ENCODE assay signal across 8 cellular contexts in genomic region chr19:11382898-11383705, GRCh38. TPM values are rescaled to one million over a fixed set of nuclear protein-coding genes. Genes with fewer than 3 reads are reported as not detected.
A peak's percentile ranks its signal among the peaks of the same experiment; 100 is the strongest.
DNase-seq lines count a peak whose midpoint lies in the region; ATAC-seq and TF ChIP-seq lines count a peak whose summit lies in the region.

No MANE protein-coding gene starts in this region.

- no peaks in the 10 kb centered on the region for H4K20me1 ChIP-seq in PC-9 (ENCODE audit: insufficient read depth)

- H3K9ac ChIP-seq in adipocyte (ENCODE audit: low read length) = no peak overlapping the region

- no peaks in the 10 kb centered on the region for H3K79me2 ChIP-seq in PC-9 (ENCODE audit: low read depth)

- ATAC-seq in HG03025 (IDR thresholded peaks at IDR 0.05; ENCODE audit: low FRiP score, unreplicated experiment) (no peak), GM18505 (IDR thresholded peaks at IDR 0.05; ENCODE audit: unreplicated experiment) (no peak)

- peaks cover 34% of the 10 kb centered on the region for H3F3A ChIP-seq in PC-9 (ENCODE audit: insufficient read depth, low read depth)

- H3K4me3 ChIP-seq in PC-9 (peak overlapping the region; percentile 59; the same call in 1 of the 2 replicates), adipocyte (ENCODE audit: low read length) (no peak overlapping the region), iPS-11a (ENCODE audit: low read depth, low read length) (peak overlapping the region; percentile 54)

- H3K4me1 ChIP-seq in PC-9 (replicated peaks; ENCODE audit: insufficient read depth) (peaks cover 44% of the 10 kb centered on the region), adipocyte (ENCODE audit: control insufficient read depth, insufficient read depth, low read length) (peaks cover 18% of the 10 kb centered on the region)

- TF ChIP-seq POLR2A in GM18505 (IDR thresholded peaks at IDR 0.05; ENCODE audit: borderline replicate concordance, extremely low read depth, insufficient read depth, insufficient read length) = no peak

- peak overlapping the region; percentile 70 for H2AFZ ChIP-seq in PC-9

- peak; percentile 61 for DNase-seq in AG20443 (ENCODE audit: low spot score)
- peak; percentile 40 for DNase-seq in HCEC 1CT
- peak in 1 of 2 experiments; percentile 61 for DNase-seq in PC-9
- peak; percentile 40 for DNase-seq in adipocyte (ENCODE audit: low read depth)
- DNase-seq in stimulated activated CD4-positive, alpha-beta T cell treated with anti-CD3 and anti-CD28 coated beads, Interleukin-12 subunit alpha, Interleukin-12 subunit beta, amount 100 ng/mL, for 4 hours = peak; percentile 39

- no peaks in the 10 kb centered on the region for H3K27me3 ChIP-seq in PC-9 (ENCODE audit: insufficient read depth, low read depth)
- peaks cover 15% of the 10 kb centered on the region for H3K27me3 ChIP-seq in adipocyte (replicated peaks; ENCODE audit: control insufficient read depth, insufficient read depth, low read length)

- H3K36me3 ChIP-seq in PC-9 (ENCODE audit: low read depth) = no peaks in the 10 kb centered on the region
- no peaks in the 10 kb centered on the region for H3K36me3 ChIP-seq in adipocyte (ENCODE audit: control insufficient read depth, insufficient read depth, low read length, severe bottlenecking)

- CTCF ChIA-PET in PC-9 (lab: Charles Lee) = interaction anchor here (0.6 to 1.8 kb wide), 10 partner anchors 8 to 1109 kb away, joined by 3 to 14 read pairs (median 6); partner anchors contain the start of genes ODAD3, PRKCSH, RGL3 and SWSAP1

- no peaks in the 10 kb centered on the region for H3K9me2 ChIP-seq in PC-9 (ENCODE audit: insufficient read depth)

- H3K9me3 ChIP-seq in PC-9 (ENCODE audit: insufficient read depth, low read depth) (no peaks in the 10 kb centered on the region), adipocyte (ENCODE audit: control insufficient read depth, low read length) (no peaks in the 10 kb centered on the region)

- intact Hi-C loops in PC-9 (cut with micrococcal nuclease; ENCODE audit: unreplicated experiment) = loop anchor here (1.0 to 5.0 kb wide), 2 partner anchors 39 to 94 kb away; no protein-coding TSS in a partner anchor

- H3K4me2 ChIP-seq in PC-9 = peak overlapping the region; percentile 87

- BruUV-seq in PC-9 (replicated peaks; lab: Mats Ljungman, UMichigan) = no TSS peak

- peak; percentile 61; the same call in 1 of the 2 replicates for TF ChIP-seq CTCF in PC-9 (conservative IDR thresholded peaks at IDR 0.05)

- no peak overlapping the region for H3K27ac ChIP-seq in PC-9

- POLR2A ChIA-PET in PC-9 (lab: Charles Lee; ENCODE audit: unreplicated experiment) = no interaction called here

RNA-seq across cellular contexts. Expression of gene EPOR, which starts 1.0 kb away (rescaled TPM):
- total RNA-seq in PC-9 (2021) = 7.3 and 10.0 TPM in 2 replicates

RNA-seq across cellular contexts. Expression of gene SWSAP1, which starts 8.6 kb away (rescaled TPM):
- total RNA-seq in PC-9 (2021) = 4.6 and 4.8 TPM in 2 replicates

RNA-seq across cellular contexts. Expression of gene PLPPR2, which starts 27.9 kb away (rescaled TPM):
- total RNA-seq in PC-9 (2021) = 25.2 and 30.4 TPM in 2 replicates

RNA-seq across cellular contexts. Expression of gene RGL3, which starts 36.0 kb away (rescaled TPM):
- 100 and 125 TPM in 2 replicates for total RNA-seq in PC-9 (2021)

RNA-seq across cellular contexts. Expression of gene CCDC159, which starts 36.8 kb away (rescaled TPM):
- 9.4 and 13.7 TPM in 2 replicates for total RNA-seq in PC-9 (2021)
